8 cellular contexts compared by ENCODE assay signal in genomic region chr15:65044218-65044617, GRCh38. TPM values are rescaled to one million over a fixed set of nuclear protein-coding genes. Genes with fewer than 3 reads are reported as not detected.
DNase-seq lines count a peak whose midpoint lies in the region; ATAC-seq, FAIRE-seq and TF ChIP-seq lines count a peak whose summit lies in the region.
"Not testable (repeated sequence)": the region's sequence is repeated elsewhere in the genome, so short reads cannot be mapped to it uniquely, and the experiment has no call there.
"Had no signal": no experiment of that assay in that cellular context is flagged by ENCODE, and none has a peak within 500 bp of the region (broad histone marks: within the 10 kb centered on the region; RNA-seq: fewer than 3 reads in every experiment).

No MANE protein-coding gene starts in this region.

- H4K20me1 ChIP-seq in K562 (replicated peaks; ENCODE audit: control insufficient read depth, insufficient read depth, low read length): not testable (repeated sequence)

- H3K36me3 ChIP-seq in K562 (ENCODE audit: control insufficient read depth, insufficient read depth, low read length); left ventricle myocardium inferior; rectal smooth muscle tissue (ENCODE audit: control insufficient read depth, insufficient read depth, low read length): not testable (repeated sequence)

- H3K79me2 ChIP-seq in K562 (ENCODE audit: control insufficient read depth, insufficient read depth, low read length): not testable (repeated sequence)

- not testable (repeated sequence) for TF ChIP-seq POLR2A in K562 (conservative IDR thresholded peaks at IDR 0.05)

- not testable (repeated sequence) for H3K27ac ChIP-seq in K562 (ENCODE audit: extremely low read depth, low read depth, low read length); rectal smooth muscle tissue (ENCODE audit: low read depth, low read length)
- peak overlapping the region; percentile 37 for H3K27ac ChIP-seq in left ventricle myocardium inferior (replicated peaks)

- DNase-seq in AG20443 (ENCODE audit: low spot score) (peak; percentile 50), RCC 7860 (ENCODE audit: low spot score) (peak; percentile 55), K562 (ENCODE audit: extremely low read depth in 1 of 4, low spot score in 3 of 4) (peak in 1 of 4 experiments; percentile 41)
- DNase-seq in left ventricle myocardium inferior: not testable (repeated sequence)

- H3K27me3 ChIP-seq in K562 (ENCODE audit: control insufficient read depth in 2 of 2, insufficient read depth in 2 of 2, low read length in 2 of 2); left ventricle myocardium inferior (ENCODE audit: low read depth); rectal smooth muscle tissue (ENCODE audit: control insufficient read depth, insufficient read depth, low read length): not testable (repeated sequence)

- H3K9me3 ChIP-seq in K562 (replicated peaks; ENCODE audit: control insufficient read depth, insufficient read depth, low read depth, low read length); left ventricle myocardium inferior (replicated peaks): not testable (repeated sequence)

- H3K9ac ChIP-seq in K562 (ENCODE audit: insufficient read depth in 1 of 2, low read depth in 2 of 2, low read length in 2 of 2); rectal smooth muscle tissue (ENCODE audit: low read length): not testable (repeated sequence)

- intact Hi-C loops in K562 (cut with micrococcal nuclease); left ventricle myocardium inferior (cut with micrococcal nuclease): not testable (repeated sequence)

- POLR2A ChIA-PET in K562 (lab: Yijun Ruan, JAX): interaction anchor here (1.6 kb wide), 1 partner anchor 11 kb away, joined by 3 read pairs; no protein-coding TSS in a partner anchor

- FAIRE-seq in RCC 7860 (lab: Jason Lieb, UNC) (peak; percentile 14), K562 (lab: Jason Lieb, UNC) (peak; percentile 32)

- H3K4me1 ChIP-seq in K562 (replicated peaks in 1 of 2; ENCODE audit: control insufficient read depth in 2 of 2, insufficient read depth in 2 of 2, low read length in 2 of 2); rectal smooth muscle tissue (ENCODE audit: control insufficient read depth, insufficient read depth, low read length): not testable (repeated sequence)
- peaks cover 21% of the 10 kb centered on the region for H3K4me1 ChIP-seq in left ventricle myocardium inferior

- in situ Hi-C loops in K562 (cut with MboI): not testable (repeated sequence)

- not testable (repeated sequence) for TF ChIP-seq RAD21 in K562 (CRISPR knock-in tag; conservative IDR thresholded peaks at IDR 0.05 in 1 of 2, IDR thresholded peaks at IDR 0.05 in 1 of 2)

- not testable (repeated sequence) for H3K4me3 ChIP-seq in K562, left ventricle myocardium inferior
- H3K4me3 ChIP-seq in rectal smooth muscle tissue (ENCODE audit: low read length): peak overlapping the region; percentile 6

- TF ChIP-seq EP300 in K562 (IDR thresholded peaks at IDR 0.05; ENCODE audit: low read length): not testable (repeated sequence)

- not testable (repeated sequence) for H2AFZ ChIP-seq in K562 (ENCODE audit: low read depth, low read length)

- WGBS in K562 (ENCODE audit: insufficient coverage, low coverage, missing lambda C conversion rate): 9% methylated on average over 4 of the region's 5 CpGs

- H3K4me2 ChIP-seq in K562 (ENCODE audit: insufficient read depth, low read length): not testable (repeated sequence)

- not testable (repeated sequence) for BruUV-seq in K562 (replicated peaks; lab: Mats Ljungman, UMichigan)

- not testable (repeated sequence) for TF ChIP-seq CTCF in K562 (IDR thresholded peaks at IDR 0.05 in 2 of 3, conservative IDR thresholded peaks at IDR 0.05 in 1 of 3; ENCODE audit: insufficient read depth in 2 of 3, low read depth in 1 of 3, low read length in 3 of 3); left ventricle myocardium inferior (IDR thresholded peaks at IDR 0.05; ENCODE audit: borderline replicate concordance)

- CTCF ChIA-PET in K562 (lab: Yijun Ruan, JAX; ENCODE audit: low intra/inter-chr PET ratio): not testable (repeated sequence)

- ATAC-seq in HG02588 (IDR thresholded peaks at IDR 0.05; ENCODE audit: unreplicated experiment): peak; percentile 51
- not testable (repeated sequence) for ATAC-seq in K562

- H3K9me1 ChIP-seq in K562 (ENCODE audit: control insufficient read depth, insufficient read depth, low read length): not testable (repeated sequence)

RNA-seq across cellular contexts. Expression of gene SLC51B, which starts 1.0 kb away (rescaled TPM):
- total RNA-seq in K562 (2011; cell fraction: chromatin; rRNA removed; ENCODE audit: low replicate concordance): not detected in 2 replicates
- total RNA-seq in K562 (2011; cell fraction: nucleolus; rRNA removed): not detected in 2 replicates
- total RNA-seq in K562 (2011; cell fraction: nucleoplasm; rRNA removed): not detected in 2 replicates
- total RNA-seq in K562 (2014; rRNA removed) (not detected in 2 replicates), K562 (2014; rRNA removed; fragmentation: Illumina TruSeq; extraction: Trizol) (not detected in 2 replicates), K562 (2015; rRNA removed; fragmentation: Illumina TruSeq; extraction: Trizol) (not detected in 2 replicates), K562 (2021) (not detected in 2 replicates), left ventricle myocardium inferior (not detected)
- polyA plus RNA-seq in K562 (2011; rRNA removed) (not detected in 2 replicates), K562 (2014; fragmentation: Illumina TruSeq; extraction: Trizol) (not detected in 2 replicates), K562 (2014; fragmentation: Nextera tagmentation; extraction: Ambion mirVana) (not detected), K562 (2014; rRNA removed) (not detected in 2 replicates)
- not detected in 2 replicates for polyA plus RNA-seq in K562 (2011; cell fraction: cytosol; rRNA removed)
- not detected in 2 replicates for polyA plus RNA-seq in K562 (2011; cell fraction: nucleus; rRNA removed)
- not detected in 2 replicates for polyA plus RNA-seq in K562 (2012)
- not detected in 2 replicates for polyA minus RNA-seq in K562 (2011; rRNA and poly(A)+ RNA removed)
- not detected in 2 replicates for polyA minus RNA-seq in K562 (2011; cell fraction: cytosol; rRNA and poly(A)+ RNA removed)
- not detected in 2 replicates for polyA minus RNA-seq in K562 (2011; cell fraction: nucleus; rRNA and poly(A)+ RNA removed)
- total RNA-seq: occipital lobe, WTC11 had no signal

RNA-seq across cellular contexts. Expression of gene MTFMT, which starts 14.8 kb away (rescaled TPM):
- total RNA-seq in K562 (2011; cell fraction: chromatin; rRNA removed; ENCODE audit: low replicate concordance): 10.2 and 20.8 TPM in 2 replicates
- total RNA-seq in K562 (2011; cell fraction: nucleolus; rRNA removed): 4.7 and 7.4 TPM in 2 replicates
- 5.7 and 13.3 TPM in 2 replicates for total RNA-seq in K562 (2011; cell fraction: nucleoplasm; rRNA removed)
- total RNA-seq in K562 (2014; rRNA removed) (18.6 and 31.1 TPM in 2 replicates), K562 (2014; rRNA removed; fragmentation: Illumina TruSeq; extraction: Trizol) (18.2 and 19.6 TPM in 2 replicates), K562 (2015; rRNA removed; fragmentation: Illumina TruSeq; extraction: Trizol) (13.7 and 14.1 TPM in 2 replicates), K562 (2021) (17.3 and 17.6 TPM in 2 replicates), left ventricle myocardium inferior (18.6 TPM)
- polyA plus RNA-seq in K562 (2011; rRNA removed) (16.4 and 16.7 TPM in 2 replicates), K562 (2014; fragmentation: Illumina TruSeq; extraction: Trizol) (14.8 and 16.2 TPM in 2 replicates), K562 (2014; fragmentation: Nextera tagmentation; extraction: Ambion mirVana) (1 to 10 TPM; 1.4 to 2.2 TPM), K562 (2014; rRNA removed) (14.0 and 15.9 TPM in 2 replicates)
- polyA plus RNA-seq in K562 (2011; cell fraction: cytosol; rRNA removed): 7.9 and 10.5 TPM in 2 replicates
- 7.4 and 8.6 TPM in 2 replicates for polyA plus RNA-seq in K562 (2011; cell fraction: nucleus; rRNA removed)
- 8.5 and 10.3 TPM in 2 replicates for polyA plus RNA-seq in K562 (2012)
- polyA minus RNA-seq in K562 (2011; rRNA and poly(A)+ RNA removed): 10.1 and 16.2 TPM in 2 replicates
- 7.3 and 8.2 TPM in 2 replicates for polyA minus RNA-seq in K562 (2011; cell fraction: cytosol; rRNA and poly(A)+ RNA removed)
- polyA minus RNA-seq in K562 (2011; cell fraction: nucleus; rRNA and poly(A)+ RNA removed): 7.0 and 7.3 TPM in 2 replicates

RNA-seq across cellular contexts. Expression of gene RASL12, which starts 23.6 kb away (rescaled TPM):
- total RNA-seq in K562 (2011; cell fraction: chromatin; rRNA removed; ENCODE audit: low replicate concordance): not detected in 2 replicates
- total RNA-seq in K562 (2011; cell fraction: nucleolus; rRNA removed): not detected in 2 replicates
- total RNA-seq in K562 (2011; cell fraction: nucleoplasm; rRNA removed): not detected in 2 replicates
- total RNA-seq in K562 (2014; rRNA removed): not detected in 2 replicates
- total RNA-seq in K562 (2014; rRNA removed; fragmentation: Illumina TruSeq; extraction: Trizol): not detected in 2 replicates
- not detected in 2 replicates for total RNA-seq in K562 (2015; rRNA removed; fragmentation: Illumina TruSeq; extraction: Trizol)
- total RNA-seq in K562 (2021): not detected in 2 replicates
- polyA plus RNA-seq in K562 (2011; rRNA removed): not detected in 2 replicates
- not detected in 2 replicates for polyA plus RNA-seq in K562 (2011; cell fraction: cytosol; rRNA removed)
- 0.06 TPM in 1 of 2 replicates, not detected in the other for polyA plus RNA-seq in K562 (2011; cell fraction: nucleus; rRNA removed)
- polyA plus RNA-seq in K562 (2012): not detected in 2 replicates
- not detected in 2 replicates for polyA plus RNA-seq in K562 (2014; fragmentation: Illumina TruSeq; extraction: Trizol)
- not detected for polyA plus RNA-seq in K562 (2014; fragmentation: Nextera tagmentation; extraction: Ambion mirVana)
- not detected in 2 replicates for polyA plus RNA-seq in K562 (2014; rRNA removed)
- polyA minus RNA-seq in K562 (2011; rRNA and poly(A)+ RNA removed): 0.06 TPM in 1 of 2 replicates, not detected in the other
- polyA minus RNA-seq in K562 (2011; cell fraction: cytosol; rRNA and poly(A)+ RNA removed): not detected in 2 replicates
- polyA minus RNA-seq in K562 (2011; cell fraction: nucleus; rRNA and poly(A)+ RNA removed): not detected in 2 replicates
- total RNA-seq in left ventricle myocardium inferior: 12.9 TPM

RNA-seq across cellular contexts. Expression of gene KBTBD13, which starts 32.3 kb away (rescaled TPM):
- total RNA-seq in K562 (2011; cell fraction: chromatin; rRNA removed; ENCODE audit: low replicate concordance): 0.16 TPM in 1 of 2 replicates, not detected in the other
- total RNA-seq in K562 (2011; cell fraction: nucleolus; rRNA removed): 0.13 and 0.17 TPM in 2 replicates
- total RNA-seq in K562 (2011; cell fraction: nucleoplasm; rRNA removed): 0.15 TPM in 1 of 2 replicates, not detected in the other
- total RNA-seq in K562 (2014; rRNA removed) (0.09 TPM in 1 of 2 replicates, not detected in the other), K562 (2014; rRNA removed; fragmentation: Illumina TruSeq; extraction: Trizol) (0.06 and 0.07 TPM in 2 replicates), K562 (2015; rRNA removed; fragmentation: Illumina TruSeq; extraction: Trizol) (not detected in 2 replicates), K562 (2021) (0.11 and 0.13 TPM in 2 replicates), left ventricle myocardium inferior (5.2 TPM)
- polyA plus RNA-seq in K562 (2011; rRNA removed) (not detected in 2 replicates), K562 (2014; fragmentation: Illumina TruSeq; extraction: Trizol) (0.04 and 0.10 TPM in 2 replicates), K562 (2014; fragmentation: Nextera tagmentation; extraction: Ambion mirVana) (under 1 TPM in 1 of 2 experiments, not detected in 1; 0.07 TPM), K562 (2014; rRNA removed) (0.12 and 0.22 TPM in 2 replicates)
- 0.03 and 0.04 TPM in 2 replicates for polyA plus RNA-seq in K562 (2011; cell fraction: cytosol; rRNA removed)
- 0.04 TPM in 1 of 2 replicates, not detected in the other for polyA plus RNA-seq in K562 (2011; cell fraction: nucleus; rRNA removed)
- polyA plus RNA-seq in K562 (2012): 0.06 and 0.09 TPM in 2 replicates
- 0.07 TPM in 1 of 2 replicates, not detected in the other for polyA minus RNA-seq in K562 (2011; rRNA and poly(A)+ RNA removed)
- not detected in 2 replicates for polyA minus RNA-seq in K562 (2011; cell fraction: cytosol; rRNA and poly(A)+ RNA removed)
- 0.13 TPM in 1 of 2 replicates, not detected in the other for polyA minus RNA-seq in K562 (2011; cell fraction: nucleus; rRNA and poly(A)+ RNA removed)
- total RNA-seq: occipital lobe, WTC11 had no signal

RNA-seq across cellular contexts. Expression of gene SPG21, which starts 54.5 kb away (rescaled TPM):
- 42.0 and 42.1 TPM in 2 replicates for total RNA-seq in K562 (2011; cell fraction: chromatin; rRNA removed; ENCODE audit: low replicate concordance)
- 28.0 and 36.9 TPM in 2 replicates for total RNA-seq in K562 (2011; cell fraction: nucleolus; rRNA removed)
- total RNA-seq in K562 (2011; cell fraction: nucleoplasm; rRNA removed): 55.7 and 78.3 TPM in 2 replicates
- 46.1 and 50.0 TPM in 2 replicates for total RNA-seq in K562 (2014; rRNA removed)
- total RNA-seq in K562 (2014; rRNA removed; fragmentation: Illumina TruSeq; extraction: Trizol): 71.2 and 73.9 TPM in 2 replicates
- total RNA-seq in K562 (2015; rRNA removed; fragmentation: Illumina TruSeq; extraction: Trizol): 56.8 and 59.8 TPM in 2 replicates
- total RNA-seq in K562 (2021): 72.0 and 79.1 TPM in 2 replicates
- polyA plus RNA-seq in K562 (2011; rRNA removed): 49.2 and 65.1 TPM in 2 replicates
- 52.2 and 59.7 TPM in 2 replicates for polyA plus RNA-seq in K562 (2011; cell fraction: cytosol; rRNA removed)
- 24.0 and 24.4 TPM in 2 replicates for polyA plus RNA-seq in K562 (2011; cell fraction: nucleus; rRNA removed)
- polyA plus RNA-seq in K562 (2012): 54.8 and 61.6 TPM in 2 replicates
- polyA plus RNA-seq in K562 (2014; fragmentation: Illumina TruSeq; extraction: Trizol): 78.7 and 98.8 TPM in 2 replicates
- polyA plus RNA-seq in K562 (2014; fragmentation: Nextera tagmentation; extraction: Ambion mirVana): 10 to 100 TPM; 22.8 to 23.6 TPM
- 65.7 and 69.0 TPM in 2 replicates for polyA plus RNA-seq in K562 (2014; rRNA removed)
- polyA minus RNA-seq in K562 (2011; rRNA and poly(A)+ RNA removed): 40.4 and 43.8 TPM in 2 replicates
- polyA minus RNA-seq in K562 (2011; cell fraction: cytosol; rRNA and poly(A)+ RNA removed): 23.4 and 27.0 TPM in 2 replicates
- polyA minus RNA-seq in K562 (2011; cell fraction: nucleus; rRNA and poly(A)+ RNA removed): 13.5 and 20.1 TPM in 2 replicates
- total RNA-seq in left ventricle myocardium inferior: 47.2 TPM

Comparison
In these comparisons a context has a peak if more than half of its experiments do, and no peak if none do; other contexts are left out.
1. RNA of gene RASL12, which starts 23.6 kb away (total RNA-seq): 12.9 TPM in left ventricle myocardium inferior (single experiment); not detected in K562; every median in the first group is over 10 times any median in the second.